In the genomic region with DNA sequence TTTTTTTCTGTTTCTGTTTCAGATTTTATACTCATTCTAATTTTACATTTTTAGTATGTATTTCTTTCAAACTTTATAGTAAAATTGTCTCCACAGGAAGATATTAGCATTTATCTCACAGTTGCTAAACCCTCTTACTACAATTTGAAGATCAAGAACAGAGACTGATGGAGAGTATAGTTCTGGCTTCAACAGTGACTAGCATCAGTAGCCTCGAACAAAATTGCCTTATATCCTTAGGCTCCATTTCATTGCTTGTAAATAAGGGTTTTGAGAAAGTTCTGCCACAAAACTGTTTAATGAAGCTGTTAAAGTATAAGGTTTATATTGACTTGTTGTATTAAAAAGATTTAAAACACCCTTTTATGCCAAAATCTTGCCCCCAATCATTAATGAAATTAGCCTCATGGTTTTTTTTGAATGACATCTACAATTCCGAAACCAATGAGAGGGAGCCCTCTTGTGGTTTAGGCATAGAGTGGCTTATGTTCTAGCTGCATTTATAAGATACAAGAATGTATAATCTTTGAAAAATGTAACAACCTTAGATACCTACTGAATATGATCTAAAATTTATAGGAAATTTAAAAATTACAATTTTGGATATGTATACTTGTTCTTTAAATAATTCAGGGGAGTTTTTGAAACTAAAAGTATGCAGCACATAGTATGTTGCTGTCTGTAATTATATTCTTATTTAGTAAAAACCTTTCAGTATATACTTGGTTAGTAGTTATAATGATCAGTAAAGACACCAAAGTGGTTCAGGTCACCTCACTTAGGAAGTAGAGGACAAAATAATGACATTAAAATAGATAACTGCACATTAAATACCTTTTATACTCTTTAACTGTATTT, we compare ENCODE assay signal across 9 cellular contexts.
DNase-seq lines count a peak whose midpoint lies in the region; ATAC-seq, FAIRE-seq and TF ChIP-seq lines count a peak whose summit lies in the region.
"Had no signal": no experiment of that assay in that cellular context is flagged by ENCODE, and none has a peak within 500 bp of the region (broad histone marks: within the 10 kb centered on the region; RNA-seq: fewer than 3 reads in every experiment).

No MANE protein-coding gene starts in this region.

- H3K27ac Mint-ChIP-seq in astrocyte (ENCODE audit: unreplicated experiment): no peak overlapping the region
- no peak overlapping the region for H3K27ac Mint-ChIP-seq in activated CD4-positive, alpha-beta T cell treated with anti-CD3 and anti-CD28 coated beads for 36 hours
- H3K27ac Mint-ChIP-seq: stimulated activated naive CD8-positive, alpha-beta T cell treated with anti-CD3 and anti-CD28 coated beads, Interleukin-15, Interleukin-2, amounts not matched to agents 100 ng/mL and 50 ng/mL, for 24 hours had no signal

- no peaks in the 10 kb centered on the region for H3K9me3 Mint-ChIP-seq in astrocyte (ENCODE audit: unreplicated experiment)
- H3K9me3 Mint-ChIP-seq in activated CD4-positive, alpha-beta T cell treated with anti-CD3 and anti-CD28 coated beads for 36 hours (ENCODE audit: low read depth): no peaks in the 10 kb centered on the region
- H3K9me3 Mint-ChIP-seq: stimulated activated naive CD8-positive, alpha-beta T cell treated with anti-CD3 and anti-CD28 coated beads, Interleukin-15, Interleukin-2, amounts not matched to agents 100 ng/mL and 50 ng/mL, for 24 hours had no signal

- H3K27me3 ChIP-seq in astrocyte (ENCODE audit: insufficient read depth, low read length) (no peaks in the 10 kb centered on the region), vagina (no peaks in the 10 kb centered on the region)

- H3K4me1 ChIP-seq in astrocyte (ENCODE audit: insufficient read depth, low read length) (no peaks in the 10 kb centered on the region), kidney (ENCODE audit: control insufficient read depth in 1 of 2, insufficient read depth in 1 of 2, low read depth in 1 of 2, low read length in 2 of 2) (no peaks in the 10 kb centered on the region), vagina (no peaks in the 10 kb centered on the region)

- no peak overlapping the region for H3K4me2 ChIP-seq in astrocyte (ENCODE audit: low read length)

- H3K9me3 ChIP-seq in astrocyte (ENCODE audit: insufficient read depth, low read depth, low read length) (no peaks in the 10 kb centered on the region), kidney (ENCODE audit: control insufficient read depth in 1 of 2, low read length in 2 of 2) (no peaks in the 10 kb centered on the region), vagina (no peaks in the 10 kb centered on the region)

- POLR2A ChIA-PET in activated CD4-positive, alpha-beta T cell treated with anti-CD3 and anti-CD28 coated beads for 36 hours (lab: Charles Lee): no interaction called here

- FAIRE-seq in astrocyte (lab: Jason Lieb, UNC) (no peak), kidney (lab: Jason Lieb, UNC) (peak; percentile 91)

- TF ChIP-seq POLR2A in vagina (IDR thresholded peaks at IDR 0.05): no peak

- H3K27ac ChIP-seq in astrocyte (ENCODE audit: low read depth, low read length) (no peak overlapping the region), kidney (ENCODE audit: low read depth in 2 of 2, low read length in 2 of 2) (no peak overlapping the region), vagina (no peak overlapping the region)

- H3K27me3 Mint-ChIP-seq in astrocyte (ENCODE audit: low read depth, unreplicated experiment): no peaks in the 10 kb centered on the region
- peaks cover 2% of the 10 kb centered on the region for H3K27me3 Mint-ChIP-seq in activated CD4-positive, alpha-beta T cell treated with anti-CD3 and anti-CD28 coated beads for 36 hours
- H3K27me3 Mint-ChIP-seq: stimulated activated naive CD8-positive, alpha-beta T cell treated with anti-CD3 and anti-CD28 coated beads, Interleukin-15, Interleukin-2, amounts not matched to agents 100 ng/mL and 50 ng/mL, for 24 hours had no signal

- H3K4me3 Mint-ChIP-seq in astrocyte (ENCODE audit: unreplicated experiment): no peak overlapping the region
- no peak overlapping the region for H3K4me3 Mint-ChIP-seq in activated CD4-positive, alpha-beta T cell treated with anti-CD3 and anti-CD28 coated beads for 36 hours
- H3K4me3 Mint-ChIP-seq: stimulated activated naive CD8-positive, alpha-beta T cell treated with anti-CD3 and anti-CD28 coated beads, Interleukin-15, Interleukin-2, amounts not matched to agents 100 ng/mL and 50 ng/mL, for 24 hours had no signal

- no peak overlapping the region for H3K4me3 ChIP-seq in HFF-Myc (replicated peaks; ENCODE audit: low read depth, low read length)
- H3K4me3 ChIP-seq in astrocyte (ENCODE audit: insufficient read depth, low read depth, low read length): no peak overlapping the region
- no peak overlapping the region for H3K4me3 ChIP-seq in kidney (ENCODE audit: low read length in 2 of 2)
- H3K4me3 ChIP-seq in vagina: no peak overlapping the region

- no peak for DNase-seq in Right ventricle myocardium superior
- DNase-seq in left ventricle myocardium superior: no peak
- DNase-seq in HFF-Myc (ENCODE audit: extremely low read depth, low read depth): peak; percentile 20
- peak; percentile 50 for DNase-seq in NCI-H1092 treated with DMSO at 0.1 percent for 48 hours (lab: John Stamatoyannopoulos, UW)
- peak; percentile 12 for DNase-seq in astrocyte (ENCODE audit: low read depth)
- no peak for DNase-seq in kidney
- DNase-seq in vagina (ENCODE audit: extremely low spot score in 2 of 2): no peak
- DNase-seq in activated CD4-positive, alpha-beta T cell treated with anti-CD3 and anti-CD28 coated beads for 36 hours: no peak

- no peaks in the 10 kb centered on the region for H3K36me3 Mint-ChIP-seq in astrocyte (ENCODE audit: low read depth, unreplicated experiment)
- H3K36me3 Mint-ChIP-seq in activated CD4-positive, alpha-beta T cell treated with anti-CD3 and anti-CD28 coated beads for 36 hours (ENCODE audit: low read depth): no peaks in the 10 kb centered on the region

- H3K79me2 ChIP-seq in astrocyte (ENCODE audit: insufficient read depth, low read length): no peaks in the 10 kb centered on the region

- no peak overlapping the region for H2AFZ ChIP-seq in astrocyte (ENCODE audit: low read depth, low read length)

- H4K20me1 ChIP-seq in astrocyte (ENCODE audit: insufficient read depth, low read length): no peaks in the 10 kb centered on the region

- CTCF ChIA-PET in activated CD4-positive, alpha-beta T cell treated with anti-CD3 and anti-CD28 coated beads for 36 hours (lab: Charles Lee): interaction anchor here (1.0 kb wide), 1 partner anchor 264 kb away, joined by 3 read pairs; no protein-coding TSS in a partner anchor

- H3K4me1 Mint-ChIP-seq in astrocyte (ENCODE audit: low read depth, unreplicated experiment): no peaks in the 10 kb centered on the region
- no peaks in the 10 kb centered on the region for H3K4me1 Mint-ChIP-seq in activated CD4-positive, alpha-beta T cell treated with anti-CD3 and anti-CD28 coated beads for 36 hours

- peak; percentile 60 for ATAC-seq in Right ventricle myocardium superior (ENCODE audit: poor library complexity)
- ATAC-seq in left ventricle myocardium superior: no peak
- no peak for ATAC-seq in activated CD4-positive, alpha-beta T cell treated with anti-CD3 and anti-CD28 coated beads for 36 hours

- peak; percentile 68 for TF ChIP-seq CTCF in HFF-Myc (IDR thresholded peaks at IDR 0.05; ENCODE audit: low read depth, low read length, missing control alignments)
- TF ChIP-seq CTCF in astrocyte (IDR thresholded peaks at IDR 0.05; ENCODE audit: insufficient read depth, low read depth, low read length): peak; percentile 77
- TF ChIP-seq CTCF in kidney (IDR thresholded peaks at IDR 0.05; ENCODE audit: borderline replicate concordance, extremely low read depth, insufficient read depth): peak; percentile 72
- peak; percentile 38 to 71 (median 55) for TF ChIP-seq CTCF in vagina (IDR thresholded peaks at IDR 0.05)

- H3K9ac ChIP-seq in astrocyte (ENCODE audit: low read length): no peak overlapping the region
- H3K9ac ChIP-seq in kidney (ENCODE audit: low read length in 2 of 2): no peak overlapping the region

- H3K36me3 ChIP-seq in astrocyte (ENCODE audit: insufficient read depth, low read length) (no peaks in the 10 kb centered on the region), kidney (ENCODE audit: control insufficient read depth in 1 of 2, insufficient read depth in 2 of 2, low read length in 2 of 2) (no peaks in the 10 kb centered on the region), vagina (no peaks in the 10 kb centered on the region)

- intact Hi-C loops in Right ventricle myocardium superior (cut with DNase I) (loop anchor here (5.0 kb wide), 1 partner anchor 265 kb away; no protein-coding TSS in a partner anchor), left ventricle myocardium superior (cut with micrococcal nuclease) (loop anchor here (2.0 kb wide), 1 partner anchor 267 kb away; no protein-coding TSS in a partner anchor), kidney (cut with DNase I) (loop anchor here (10.0 kb wide), 1 partner anchor 267 kb away; no protein-coding TSS in a partner anchor), vagina (cut with DNase I) (loop anchor here (5.0 kb wide), 1 partner anchor 265 kb away; no protein-coding TSS in a partner anchor)
- intact Hi-C loops in activated CD4-positive, alpha-beta T cell treated with anti-CD3 and anti-CD28 coated beads for 36 hours (cut with DNase I, micrococcal nuclease): loop anchor here (1.0 to 5.0 kb wide), 3 partner anchors 210 to 410 kb away; no protein-coding TSS in a partner anchor

Comparison
In these comparisons a context has a peak if more than half of its experiments do, and no peak if none do; other contexts are left out.
1. DNase-seq: peak in HFF-Myc (single experiment), NCI-H1092 treated with DMSO at 0.1 percent for 48 hours (single experiment) and astrocyte (single experiment); none in Right ventricle myocardium superior (single experiment), left ventricle myocardium superior (single experiment), kidney (single experiment), vagina (0 of 2) and activated CD4-positive, alpha-beta T cell treated with anti-CD3 and anti-CD28 coated beads for 36 hours (single experiment).
2. Peak in every context shown above with its lines, with median percentiles within 50 percentile points of each other: CTCF ChIP-seq.